Comparison of ENCODE assay signal across 13 cellular contexts in genomic region chr12:105562727-105563072, GRCh38.
DNase-seq lines count a peak whose midpoint lies in the region; ATAC-seq and TF ChIP-seq lines count a peak whose summit lies in the region.
"Had no signal": no experiment of that assay in that cellular context is flagged by ENCODE, and none has a peak within 500 bp of the region (broad histone marks: within the 10 kb centered on the region; RNA-seq: fewer than 3 reads in every experiment).

No MANE protein-coding gene starts in this region.

- DNase-seq in AG04449 (ENCODE audit: low read depth, low spot score) (no peak), SHP77 treated with DMSO at 0.1 percent for 48 hours (lab: John Stamatoyannopoulos, UW) (peak; percentile 82), lower leg skin (ENCODE audit: low spot score in 2 of 2) (peak; percentile 15 to 58), MM.1S (no peak), GF-D8 (lab: John Stamatoyannopoulos, UW) (no peak), NOMO-1 treated with DMSO at 0.1 percent for 48 hours (lab: John Stamatoyannopoulos, UW; ENCODE audit: unreplicated experiment) (no peak)
- DNase-seq: activated CD8-positive, alpha-beta memory T cell treated with anti-CD3 and anti-CD28 coated beads, Interleukin-2, amount 10 ng/mL, durations not matched to agents 7 days and 5 days; AML-193; retina; stimulated activated CD8-positive, alpha-beta memory T cell treated with anti-CD3 and anti-CD28 coated beads, Interleukin-4, amount 100 ng/mL, for 48 hours; T-cell had no signal

- H3K9me3 ChIP-seq in HUES48 (ENCODE audit: control insufficient read depth, insufficient read depth, low read length) (no peaks in the 10 kb centered on the region), MM.1S (replicated peaks; ENCODE audit: insufficient read depth, low read length) (no peaks in the 10 kb centered on the region)

- POLR2A ChIA-PET in AG04449 (lab: Yijun Ruan, JAX), result interaction anchor here (0.6 to 1.1 kb wide), 6 partner anchors 38 to 576 kb away, joined by 3 to 6 read pairs (median 4); partner anchors contain the start of gene NUAK1

- no peaks in the 10 kb centered on the region for H4K20me1 ChIP-seq in MM.1S (ENCODE audit: insufficient read depth, low read length)

- CTCF ChIA-PET in AG04449 (lab: Yijun Ruan, JAX), result interaction anchor here (0.6 kb wide), 1 partner anchor 25 kb away, joined by 4 read pairs; no protein-coding TSS in a partner anchor

- H3K36me3 ChIP-seq in HUES48 (ENCODE audit: control insufficient read depth, insufficient read depth, low read length) (no peaks in the 10 kb centered on the region), MM.1S (replicated peaks; ENCODE audit: insufficient read depth, low read length) (no peaks in the 10 kb centered on the region)

- H3K27ac ChIP-seq in HUES48 (ENCODE audit: low read depth, low read length) (peak overlapping the region; percentile 36), MM.1S (ENCODE audit: low read length) (no peak overlapping the region)

- H3K27me3 ChIP-seq in HUES48 (ENCODE audit: control insufficient read depth, insufficient read depth, low read length) (no peaks in the 10 kb centered on the region), MM.1S (replicated peaks; ENCODE audit: insufficient read depth, low read length) (no peaks in the 10 kb centered on the region)

- TF ChIP-seq POLR2A in lower leg skin (IDR thresholded peaks at IDR 0.05), result no peak

- H3K4me3 ChIP-seq in AG04449 (ENCODE audit: low read depth, low read length) (peak overlapping the region; percentile 29), HUES48 (ENCODE audit: low read depth, low read length) (peak overlapping the region; percentile 20; the same call in 1 of the 2 replicates), lower leg skin (ENCODE audit: low read depth, poor library complexity, severe bottlenecking) (no peak overlapping the region), MM.1S (ENCODE audit: low read length) (no peak overlapping the region)

- intact Hi-C loops in lower leg skin (cut with DNase I; ENCODE audit: low total_unique reads), result no loop called here

- H3K4me2 ChIP-seq in MM.1S (ENCODE audit: low read depth, low read length), result no peak overlapping the region

- no peak for ATAC-seq in HG03520 (IDR thresholded peaks at IDR 0.05; ENCODE audit: unreplicated experiment)
- ATAC-seq: activated CD8-positive, alpha-beta memory T cell treated with anti-CD3 and anti-CD28 coated beads, Interleukin-2, amount 10 ng/mL, durations not matched to agents 7 days and 5 days; T-cell had no signal

- no peak overlapping the region for H2AFZ ChIP-seq in MM.1S (ENCODE audit: low read length)

- H3F3A ChIP-seq in MM.1S (ENCODE audit: insufficient read depth, low read length), result no peaks in the 10 kb centered on the region

- peaks cover 11% of the 10 kb centered on the region for H3K4me1 ChIP-seq in HUES48 (ENCODE audit: control insufficient read depth, insufficient read depth, low read length)
- H3K4me1 ChIP-seq in MM.1S (ENCODE audit: low read length), result no peaks in the 10 kb centered on the region

- no peaks in the 10 kb centered on the region for H3K79me2 ChIP-seq in MM.1S (ENCODE audit: low read length)

- H3K9ac ChIP-seq in HUES48 (ENCODE audit: low read depth, low read length), result no peak overlapping the region
- no peak overlapping the region for H3K9ac ChIP-seq in MM.1S (ENCODE audit: low read length)

- H3K9me2 ChIP-seq in MM.1S (replicated peaks; ENCODE audit: insufficient read depth, low read length), result no peaks in the 10 kb centered on the region

- TF ChIP-seq CTCF in AG04449 (IDR thresholded peaks at IDR 0.05; ENCODE audit: insufficient read depth, low read length, missing control alignments) (no peak), lower leg skin (IDR thresholded peaks at IDR 0.05) (no peak), MM.1S (IDR thresholded peaks at IDR 0.05; ENCODE audit: low read length) (no peak)

- WGBS in lower leg skin, 2 donors, result 33 to 40% methylated on average over 7 of the region's 7 CpGs

Comparison
In these comparisons a context has a peak if more than half of its experiments do, and no peak if none do; other contexts are left out.
1. DNase-seq: peak in SHP77 treated with DMSO at 0.1 percent for 48 hours (single experiment) and lower leg skin (2 of 2); none in AG04449 (single experiment), MM.1S (single experiment), GF-D8 (single experiment) and NOMO-1 treated with DMSO at 0.1 percent for 48 hours (single experiment).
2. H3K4me3 ChIP-seq: peak in AG04449 (single experiment) and HUES48 (single experiment); none in lower leg skin (single experiment) and MM.1S (single experiment).